In the genomic region with DNA sequence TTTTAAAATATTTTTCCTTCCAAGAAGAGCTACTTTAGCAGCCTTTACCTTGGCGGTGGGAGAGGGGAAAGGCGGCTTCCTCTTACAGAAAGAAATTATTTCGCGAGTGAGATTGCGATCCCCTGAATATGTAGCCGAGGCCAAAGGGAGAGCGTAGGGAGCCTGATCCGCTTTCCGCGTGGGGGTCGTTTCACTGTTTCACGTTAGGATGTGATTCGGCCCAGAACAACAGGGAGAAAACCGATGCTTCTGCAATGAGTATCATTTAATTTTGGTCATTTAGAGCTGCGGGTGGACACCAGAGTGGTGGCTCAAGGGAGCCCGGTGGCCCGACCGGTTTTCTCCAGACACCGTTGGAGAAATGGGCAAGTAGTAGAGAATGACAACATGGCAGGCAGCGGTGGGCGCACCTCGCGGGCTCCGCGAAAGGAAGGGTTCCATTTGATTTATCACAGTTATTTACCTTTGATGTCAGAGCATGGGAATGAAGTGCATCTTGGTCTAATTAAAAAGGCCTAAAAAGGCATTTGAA, we compare ENCODE assay signal across 22 cellular contexts. TPM values are rescaled to one million over a fixed set of nuclear protein-coding genes. Genes with fewer than 3 reads are reported as not detected.
DNase-seq lines count a peak whose midpoint lies in the region; ATAC-seq and TF ChIP-seq lines count a peak whose summit lies in the region.
"Had no signal": no experiment of that assay in that cellular context is flagged by ENCODE, and none has a peak within 500 bp of the region (broad histone marks: within the 10 kb centered on the region; RNA-seq: fewer than 3 reads in every experiment).

No MANE protein-coding gene starts in this region.

- H2BK20ac ChIP-seq in H9 (ENCODE audit: low read depth, low read length, poor library complexity, severe bottlenecking), result no peak overlapping the region

- peaks cover 18% of the 10 kb centered on the region for H3K23me2 ChIP-seq in H9 (ENCODE audit: insufficient read length, low read depth, low read length, poor library complexity, severe bottlenecking)

- no peaks in the 10 kb centered on the region for H4K20me1 ChIP-seq in H9 (ENCODE audit: control insufficient read depth, insufficient read depth, insufficient read length)

- peaks cover 4% of the 10 kb centered on the region; the same call in 1 of the 2 replicates for H3K36me3 ChIP-seq in BE2C
- H3K36me3 ChIP-seq: adrenal gland, thyroid gland had no signal

- H3K27ac ChIP-seq in H9 (ENCODE audit: insufficient read length, low read depth, low read length) (no peak overlapping the region), dorsolateral prefrontal cortex (peak overlapping the region in 34 of 59 donors; percentile 1 to 76 (median 49))
- H3K27ac ChIP-seq: adrenal gland, thyroid gland had no signal

- no peak overlapping the region for H3K4ac ChIP-seq in H9 (ENCODE audit: low read depth, low read length)

- H3K9me3 Mint-ChIP-seq in H9, result peaks cover 9 to 15% of the 10 kb centered on the region in 2 experiments
- H3K9me3 Mint-ChIP-seq in nephron progenitor cell, result peaks cover 15% of the 10 kb centered on the region
- H3K9me3 Mint-ChIP-seq: CD8-positive, alpha-beta T cell had no signal

- H2BK120ac ChIP-seq in H9 (ENCODE audit: low read depth, low read length, poor library complexity, severe bottlenecking), result no peak overlapping the region

- H3K36me3 Mint-ChIP-seq in H9 (ENCODE audit: insufficient read depth in 1 of 3, low read depth in 3 of 3) (peaks cover 0 to 15% (median 9%) of the 10 kb centered on the region in 3 experiments; a peak in 6 of 7 replicates), nephron progenitor cell (ENCODE audit: low read depth) (peaks cover 15% of the 10 kb centered on the region)
- H3K36me3 Mint-ChIP-seq: CD8-positive, alpha-beta T cell had no signal

- no peak overlapping the region for H3K18ac ChIP-seq in H9 (ENCODE audit: insufficient read length, low read depth, low read length)

- H3K27ac Mint-ChIP-seq in H9 (no peak overlapping the region), nephron progenitor cell (no peak overlapping the region)
- H3K27ac Mint-ChIP-seq: CD8-positive, alpha-beta T cell; IgD-negative memory B cell; stimulated activated naive B cell treated with anti-CD40 and anti-IgM and Interleukin-4, amounts not matched to agents 10 μg/mL and 1 μg/mL and 100 μg/mL, for 72 hours had no signal

- no peak overlapping the region for H2BK5ac ChIP-seq in H9 (ENCODE audit: insufficient read length, low read length)

- H3K4me1 ChIP-seq in BE2C (no peaks in the 10 kb centered on the region), H9 (ENCODE audit: insufficient read depth, low read length) (0 out of 2 replicates have a peak, but pooled peaks cover 2% of the 10 kb centered on the region)

- no peak overlapping the region for H3K14ac ChIP-seq in H9 (ENCODE audit: insufficient read depth, low read length)

- H3K56ac ChIP-seq in H9 (ENCODE audit: insufficient read length, low read depth, low read length), result no peak overlapping the region

- TF ChIP-seq CTCF in BE2C (IDR thresholded peaks at IDR 0.05; ENCODE audit: low read depth, low read length), result no peak
- TF ChIP-seq CTCF in H9 (conservative IDR thresholded peaks at IDR 0.05), result no peak
- no peak for TF ChIP-seq CTCF in dorsolateral prefrontal cortex (IDR thresholded peaks at IDR 0.05 in 54 of 56, conservative IDR thresholded peaks at IDR 0.05 in 2 of 56; ENCODE audit: low read depth in 1 of 56, partially characterized antibody in 56 of 56)
- TF ChIP-seq CTCF in nephron progenitor cell (IDR thresholded peaks at IDR 0.05), result no peak

- H3K27me3 ChIP-seq in BE2C, result no peaks in the 10 kb centered on the region
- peaks cover 41% of the 10 kb centered on the region for H3K27me3 ChIP-seq in H9 (ENCODE audit: insufficient read depth, low read length)
- peaks cover 0 to 92% (median 29%) of the 10 kb centered on the region in 45 donors for H3K27me3 ChIP-seq in dorsolateral prefrontal cortex

- peak overlapping the region; percentile 83 for H3K4me2 ChIP-seq in H9 (ENCODE audit: insufficient read depth, insufficient read length, low read length)

- H3K27me3 Mint-ChIP-seq in H9 (ENCODE audit: low read depth), result peaks cover 79% of the 10 kb centered on the region
- peaks cover 25% of the 10 kb centered on the region for H3K27me3 Mint-ChIP-seq in nephron progenitor cell (ENCODE audit: low read depth, poor library complexity)

- H4K8ac ChIP-seq in H9 (replicated peaks; ENCODE audit: insufficient read length, low read depth, low read length), result no peak overlapping the region

- H2BK15ac ChIP-seq in H9 (ENCODE audit: low read depth, low read length), result no peak overlapping the region

- no peaks in the 10 kb centered on the region for H3K9me3 ChIP-seq in BE2C
- no peaks in the 10 kb centered on the region for H3K9me3 ChIP-seq in H9 (ENCODE audit: control insufficient read depth, low read depth, low read length)
- H3K9me3 ChIP-seq: adrenal gland, thyroid gland had no signal

- no peak for ATAC-seq in GM19455 (IDR thresholded peaks at IDR 0.05; ENCODE audit: unreplicated experiment)
- no peak for ATAC-seq in GM21723 (IDR thresholded peaks at IDR 0.05; ENCODE audit: unreplicated experiment)
- ATAC-seq: CD8-positive, alpha-beta T cell; stimulated activated naive B cell treated with anti-CD40 and anti-IgM and Interleukin-4, amounts not matched to agents 10 μg/mL and 1 μg/mL and 100 μg/mL, for 72 hours had no signal

- H3K79me2 ChIP-seq in H9 (ENCODE audit: insufficient read depth, low read length), result no peaks in the 10 kb centered on the region

- no peak overlapping the region for H2AFZ ChIP-seq in H9 (ENCODE audit: low read length)

- WGBS in H9 (ENCODE audit: extremely low coverage, insufficient read length, low lambda C conversion rate), result no CpG with 5 or more reads among the region's 25 CpGs

- intact Hi-C loops in dorsolateral prefrontal cortex (cut with DNase I), result loop anchor here in 1 of 2 donors (10.0 kb wide), 1 partner anchor 1107 kb away; no protein-coding TSS in a partner anchor

- H4K5ac ChIP-seq in H9 (ENCODE audit: insufficient read length, low read depth, low read length), result no peak overlapping the region

- H4K91ac ChIP-seq in H9 (ENCODE audit: insufficient read length, low read depth, low read length), result no peak overlapping the region

- H3K4me1 Mint-ChIP-seq in H9 (peaks cover 25 to 38% of the 10 kb centered on the region in 2 experiments), nephron progenitor cell (peaks cover 69% of the 10 kb centered on the region)

- no peak overlapping the region for H2AK5ac ChIP-seq in H9 (ENCODE audit: insufficient read length, low read length)

- DNase-seq in BE2C (no peak), H9 (no peak), dorsolateral prefrontal cortex (no peak), nephron progenitor cell (no peak), NCI-H2081 (lab: John Stamatoyannopoulos, UW) (no peak), hepatic stellate cell (ENCODE audit: low spot score) (no peak)
- DNase-seq: activated CD4-positive, alpha-beta T cell treated with anti-CD3 and anti-CD28 coated beads, Interleukin-2, amount 50 U/mL, for 1 hour; activated CD8-positive, alpha-beta memory T cell treated with anti-CD3 and anti-CD28 coated beads, Interleukin-2, amount 50 U/mL, for 4 hours; adrenal gland; CD8-positive, alpha-beta T cell; dermis blood vessel endothelial cell; NCI-H1436 treated with DMSO at 0.1 percent for 48 hours; NCI-H2171; NCI-H774; SIG-M5; stimulated activated CD4-positive, alpha-beta T cell treated with anti-CD3 and anti-CD28 coated beads, Interleukin-1b, Interleukin-23, amount 100 ng/mL, for 48 hours; stimulated activated naive B cell treated with anti-CD40 and anti-IgM and Interleukin-4, amounts not matched to agents 10 μg/mL and 1 μg/mL and 100 μg/mL, for 72 hours; T-helper 1 cell; thyroid gland had no signal

- H3K4me3 ChIP-seq in BE2C (ENCODE audit: low read depth, low read length), result peak overlapping the region; percentile 55
- H3K4me3 ChIP-seq in dorsolateral prefrontal cortex, result peak overlapping the region in 47 of 59 donors; percentile 15 to 69 (median 55)
- H3K4me3 ChIP-seq: adrenal gland, thyroid gland had no signal

- H3K4me3 Mint-ChIP-seq in H9, result peak overlapping the region; percentile 42 to 81; a peak in 4 of 5 replicates
- peak overlapping the region; percentile 97 for H3K4me3 Mint-ChIP-seq in nephron progenitor cell
- H3K4me3 Mint-ChIP-seq: CD8-positive, alpha-beta T cell had no signal

- no peak overlapping the region for H3T11ph ChIP-seq in H9 (ENCODE audit: low read length)

- H2BK12ac ChIP-seq in H9 (ENCODE audit: insufficient read length, low read depth, low read length), result no peak overlapping the region

- H3K79me1 ChIP-seq in H9 (ENCODE audit: insufficient read depth, low read depth, low read length, poor library complexity, severe bottlenecking), result no peaks in the 10 kb centered on the region

- no peak overlapping the region for H3K9ac ChIP-seq in H9 (ENCODE audit: extremely low read depth, insufficient read length, low read length)

- no peak overlapping the region for H3K23ac ChIP-seq in H9 (ENCODE audit: insufficient read length, low read depth, low read length)

RNA-seq across cellular contexts. Expression of a gene that starts 1.8 kb away (rescaled TPM):
- polyA plus RNA-seq in BE2C (2012; ENCODE audit: insufficient read depth, insufficient read length, low read depth), result 0.36 TPM
- 0.83 and 1.2 TPM in 2 replicates for total RNA-seq in H9 (2021)
- 10 to 100 TPM; 10.2 to 70.2 (median 29.8) TPM for total RNA-seq in dorsolateral prefrontal cortex
- total RNA-seq: CD8-positive, alpha-beta T cell had no signal
- polyA plus RNA-seq: IgD-negative memory B cell had no signal
